ENCODE assay signal across 10 cellular contexts in genomic region chr2:98895901-98896300, GRCh38.
"Had no signal": no experiment of that assay in that cellular context is flagged by ENCODE, and none has a peak within 500 bp of the region (broad histone marks: within the 10 kb centered on the region; RNA-seq: fewer than 3 reads in every experiment).

No MANE protein-coding gene starts in this region.

- DNase-seq: activated CD4-positive, alpha-beta T cell treated with anti-CD3 and anti-CD28 coated beads, Interleukin-2, amount 50 U/mL, for 48 hours; activated naive CD4-positive, alpha-beta T cell treated with anti-CD3 and anti-CD28 coated beads for 36 hours; body of pancreas; cortex of kidney; hypothalamus; naive thymus-derived CD8-positive, alpha-beta T cell; occipital lobe; SHP77 treated with DMSO at 0.1 percent for 48 hours; tibial artery had no signal

- H3K36me3 ChIP-seq: tibial artery had no signal

- H3K27ac Mint-ChIP-seq: activated naive CD4-positive, alpha-beta T cell treated with anti-CD3 and anti-CD28 coated beads for 36 hours had no signal

- H3K9me3 ChIP-seq: body of pancreas, tibial artery had no signal

- H3K4me3 Mint-ChIP-seq: activated naive CD4-positive, alpha-beta T cell treated with anti-CD3 and anti-CD28 coated beads for 36 hours; central memory CD8-positive, alpha-beta T cell; naive thymus-derived CD8-positive, alpha-beta T cell had no signal

- H3K27ac ChIP-seq: body of pancreas, tibial artery had no signal

- H3K4me1 ChIP-seq: body of pancreas, tibial artery had no signal

- H3K4me1 Mint-ChIP-seq: central memory CD8-positive, alpha-beta T cell had no signal

- H3K9me3 Mint-ChIP-seq: activated naive CD4-positive, alpha-beta T cell treated with anti-CD3 and anti-CD28 coated beads for 36 hours; central memory CD8-positive, alpha-beta T cell; naive thymus-derived CD8-positive, alpha-beta T cell had no signal

- H3K27me3 ChIP-seq: body of pancreas, tibial artery had no signal

- H3K4me3 ChIP-seq: body of pancreas, tibial artery had no signal

- H3K36me3 Mint-ChIP-seq: naive thymus-derived CD8-positive, alpha-beta T cell had no signal

- ATAC-seq: body of pancreas; naive thymus-derived CD8-positive, alpha-beta T cell had no signal

- H3K27me3 Mint-ChIP-seq: central memory CD8-positive, alpha-beta T cell had no signal
